ENCODE assay signal across 8 cellular contexts in genomic region chr1:109277434-109278204, GRCh38. TPM values are rescaled to one million over a fixed set of nuclear protein-coding genes. Genes with fewer than 3 reads are reported as not detected.
A peak's percentile ranks its signal among the peaks of the same experiment; 100 is the strongest.
DNase-seq lines count a peak whose midpoint lies in the region; ATAC-seq and TF ChIP-seq lines count a peak whose summit lies in the region.

No MANE protein-coding gene starts in this region.

- WGBS in esophagus squamous epithelium, 2 donors: 53 to 56% methylated on average over 5 to 6 of the region's 7 CpGs

- H3K27ac ChIP-seq in HL-60 (replicated peaks) (no peak overlapping the region), OCI-LY1 (ENCODE audit: low read depth, low read length, poor library complexity, severe bottlenecking) (no peak overlapping the region), esophagus squamous epithelium (peak overlapping the region; percentile 59 to 93 (median 86))

- no peaks in the 10 kb centered on the region for H3K36me3 Mint-ChIP-seq in naive B cell
- H3K36me3 Mint-ChIP-seq in stimulated activated naive B cell treated with anti-CD40 and anti-IgM and Interleukin-4, amounts not matched to agents 10 μg/mL and 1 μg/mL and 100 μg/mL, for 72 hours: no peaks in the 10 kb centered on the region

- H3K79me2 ChIP-seq in OCI-LY1 (ENCODE audit: insufficient read depth, low read length): no peaks in the 10 kb centered on the region

- H3K4me3 Mint-ChIP-seq in naive B cell: no peak overlapping the region
- H3K4me3 Mint-ChIP-seq in stimulated activated naive B cell treated with anti-CD40 and anti-IgM and Interleukin-4, amounts not matched to agents 10 μg/mL and 1 μg/mL and 100 μg/mL, for 72 hours: no peak overlapping the region

- ATAC-seq in GM19025 (IDR thresholded peaks at IDR 0.05; ENCODE audit: low read depth, unreplicated experiment) (peak; percentile 78), naive B cell (ENCODE audit: low read depth in 2 of 2) (peak; percentile 63 to 75)
- peak; percentile 86 to 89 for ATAC-seq in stimulated activated naive B cell treated with anti-CD40 and anti-IgM and Interleukin-4, amounts not matched to agents 10 μg/mL and 1 μg/mL and 100 μg/mL, for 72 hours (replicated peaks)

- no peak for TF ChIP-seq POLR2A in esophagus squamous epithelium (IDR thresholded peaks at IDR 0.05)

- H3K27me3 ChIP-seq in HL-60 (ENCODE audit: insufficient read depth, poor library complexity, severe bottlenecking): no peaks in the 10 kb centered on the region
- peaks cover 10% of the 10 kb centered on the region; the same call in 1 of the 2 replicates for H3K27me3 ChIP-seq in OCI-LY1 (ENCODE audit: insufficient read depth, low read length)
- H3K27me3 ChIP-seq in esophagus squamous epithelium: no peaks in the 10 kb centered on the region

- no peak overlapping the region for H3K27ac Mint-ChIP-seq in naive B cell
- no peak overlapping the region for H3K27ac Mint-ChIP-seq in stimulated activated naive B cell treated with anti-CD40 and anti-IgM and Interleukin-4, amounts not matched to agents 10 μg/mL and 1 μg/mL and 100 μg/mL, for 72 hours

- peak; percentile 95 for TF ChIP-seq CTCF in HL-60 (IDR thresholded peaks at IDR 0.05; ENCODE audit: insufficient read depth, low read length)
- peak; percentile 91 for TF ChIP-seq CTCF in OCI-LY1 (IDR thresholded peaks at IDR 0.05; ENCODE audit: low read length)
- TF ChIP-seq CTCF in esophagus squamous epithelium (IDR thresholded peaks at IDR 0.05): peak; percentile 69 to 94 (median 89)

- peak; percentile 28 to 59 for DNase-seq in AML-193 (lab: John Stamatoyannopoulos, UW)
- DNase-seq in HL-60 (ENCODE audit: low read depth in 1 of 2, low spot score in 1 of 2): peak in 1 of 2 experiments; percentile 67
- peak; percentile 69 for DNase-seq in activated T-cell treated with anti-CD3 and anti-CD28 coated beads, Interleukin-2, amount 50 U/mL, for 1 hour
- peak; percentile 19 for DNase-seq in esophagus squamous epithelium (lab: John Stamatoyannopoulos, UW)
- peak; percentile 57 for DNase-seq in naive B cell
- DNase-seq in stimulated activated naive B cell treated with anti-CD40 and anti-IgM and Interleukin-4, amounts not matched to agents 10 μg/mL and 1 μg/mL and 100 μg/mL, for 72 hours: peak; percentile 58

- H3K4me1 ChIP-seq in OCI-LY1 (ENCODE audit: insufficient read depth, low read length, severe bottlenecking) (peaks cover 13% of the 10 kb centered on the region), esophagus squamous epithelium (peaks cover 34 to 85% (median 57%) of the 10 kb centered on the region in 3 donors)

- no peak overlapping the region for H3K9ac ChIP-seq in OCI-LY1 (ENCODE audit: low read length)

- no peak overlapping the region for H3K4me3 ChIP-seq in HL-60 (replicated peaks; ENCODE audit: insufficient read depth, low read length)
- no peak overlapping the region for H3K4me3 ChIP-seq in OCI-LY1 (ENCODE audit: low read depth, low read length, poor library complexity, severe bottlenecking)
- H3K4me3 ChIP-seq in esophagus squamous epithelium: no peak overlapping the region

- no peak overlapping the region for H2AFZ ChIP-seq in OCI-LY1 (ENCODE audit: low read length)

- intact Hi-C loops in esophagus squamous epithelium (cut with DNase I): loop anchor here (5.0 kb wide), 1 partner anchor 125 kb away; no protein-coding TSS in a partner anchor

- no peaks in the 10 kb centered on the region for H3K9me2 ChIP-seq in OCI-LY1 (ENCODE audit: low read depth, low read length)

- H3F3A ChIP-seq in OCI-LY1 (ENCODE audit: insufficient read depth, low read length): no peaks in the 10 kb centered on the region; the same call in 1 of the 2 replicates

- H3K9me3 Mint-ChIP-seq in naive B cell: no peaks in the 10 kb centered on the region
- no peaks in the 10 kb centered on the region for H3K9me3 Mint-ChIP-seq in stimulated activated naive B cell treated with anti-CD40 and anti-IgM and Interleukin-4, amounts not matched to agents 10 μg/mL and 1 μg/mL and 100 μg/mL, for 72 hours

- H4K20me1 ChIP-seq in OCI-LY1 (ENCODE audit: insufficient read depth, low read length): no peaks in the 10 kb centered on the region

- peaks cover 7 to 20% (median 13%) of the 10 kb centered on the region in 3 donors for H3K27me3 Mint-ChIP-seq in naive B cell
- H3K27me3 Mint-ChIP-seq in stimulated activated naive B cell treated with anti-CD40 and anti-IgM and Interleukin-4, amounts not matched to agents 10 μg/mL and 1 μg/mL and 100 μg/mL, for 72 hours: peaks cover 10 to 21% of the 10 kb centered on the region in 2 donors

- H3K9me3 ChIP-seq in OCI-LY1 (ENCODE audit: low read length) (no peaks in the 10 kb centered on the region), esophagus squamous epithelium (no peaks in the 10 kb centered on the region)

- peaks cover 7 to 10% (median 7%) of the 10 kb centered on the region in 3 donors for H3K4me1 Mint-ChIP-seq in naive B cell
- H3K4me1 Mint-ChIP-seq in stimulated activated naive B cell treated with anti-CD40 and anti-IgM and Interleukin-4, amounts not matched to agents 10 μg/mL and 1 μg/mL and 100 μg/mL, for 72 hours: peaks cover 7 to 17% of the 10 kb centered on the region in 2 donors

- H3K36me3 ChIP-seq in OCI-LY1 (ENCODE audit: insufficient read depth, low read length) (no peaks in the 10 kb centered on the region), esophagus squamous epithelium (peaks cover 0 to 35% (median 0%) of the 10 kb centered on the region in 3 donors)

- no peak overlapping the region for H3K4me2 ChIP-seq in OCI-LY1 (ENCODE audit: low read length)

RNA-seq across cellular contexts. Expression of gene PSRC1, which starts 5.3 kb away (rescaled TPM):
- total RNA-seq in esophagus squamous epithelium: 10 to 100 TPM in 1 of 4 donors, 1 to 10 TPM in 3; 2.3 to 13.1 (median 8.7) TPM
- polyA plus RNA-seq in naive B cell (ENCODE audit: low read depth in 6 of 6): under 1 TPM in 1 of 6 donors, not detected in 5; 0.45 TPM

RNA-seq across cellular contexts. Expression of gene CELSR2, which starts 28.3 kb away (rescaled TPM):
- total RNA-seq in esophagus squamous epithelium: 10 to 100 TPM; 23.4 to 57.2 (median 39.9) TPM
- under 1 TPM in 2 of 6 donors, not detected in 4; 0.06 to 0.17 TPM for polyA plus RNA-seq in naive B cell (ENCODE audit: low read depth in 6 of 6)

RNA-seq across cellular contexts. Expression of gene MYBPHL, which starts 29.2 kb away (rescaled TPM):
- not detected for total RNA-seq in esophagus squamous epithelium
- polyA plus RNA-seq in naive B cell (ENCODE audit: low read depth in 6 of 6): not detected

Comparison
In these comparisons a context has a peak if more than half of its experiments do, and no peak if none do; other contexts are left out.
1. H3K27ac ChIP-seq: peak in esophagus squamous epithelium (4 of 4); none in HL-60 (single experiment) and OCI-LY1 (single experiment).
2. Peak in every context shown above with its lines, with median percentiles within 50 percentile points of each other: ATAC-seq and CTCF ChIP-seq.